ENCODE assay signal across 13 cellular contexts in genomic region chr12:5396541-5396940, GRCh38.
A peak's percentile ranks its signal among the peaks of the same experiment; 100 is the strongest.
DNase-seq lines count a peak whose midpoint lies in the region; ATAC-seq and TF ChIP-seq lines count a peak whose summit lies in the region.
"Had no signal": no experiment of that assay in that cellular context is flagged by ENCODE, and none has a peak within 500 bp of the region (broad histone marks: within the 10 kb centered on the region; RNA-seq: fewer than 3 reads in every experiment).

No MANE protein-coding gene starts in this region.

- no peak for TF ChIP-seq CTCF in HEK293 (tag by site-specific recombination; IDR thresholded peaks at IDR 0.05)

- no peaks in the 10 kb centered on the region for H3K36me3 ChIP-seq in HEK293 (ENCODE audit: control insufficient read depth in 2 of 2, insufficient read depth in 1 of 2, low read length in 2 of 2)
- H3K36me3 ChIP-seq: BE2C had no signal

- no peaks in the 10 kb centered on the region for H3K9me3 ChIP-seq in HEK293 (ENCODE audit: control insufficient read depth, insufficient read depth, low read depth, low read length)
- H3K9me3 ChIP-seq: A549, BE2C, Caco-2 had no signal

- no peak for ATAC-seq in HG03521 (IDR thresholded peaks at IDR 0.05; ENCODE audit: unreplicated experiment)
- ATAC-seq: A549 had no signal

- POLR2A ChIA-PET in HEK293 (lab: Yijun Ruan, JAX): no interaction called here

- DNase-seq in NCI-H2196 (lab: John Stamatoyannopoulos, UW; ENCODE audit: unreplicated experiment) (peak; percentile 1), NCI-H2196 treated with DMSO at 0.1 percent for 48 hours (lab: John Stamatoyannopoulos, UW; ENCODE audit: unreplicated experiment) (no peak), COR-L47 (lab: John Stamatoyannopoulos, UW) (peak; percentile 63), NCI-H69 (lab: John Stamatoyannopoulos, UW) (peak; percentile 78)
- DNase-seq: BE2C; Caco-2; CD4-positive, alpha-beta memory T cell; HCEC 1CT; IMR-90 had no signal

- no peak overlapping the region for H3K4me3 ChIP-seq in HEK293 (ENCODE audit: low read depth, low read length)
- H3K4me3 ChIP-seq: A549 had no signal

- CTCF ChIA-PET in HEK293 (lab: Yijun Ruan, JAX): interaction anchor here (0.6 to 1.2 kb wide), 2 partner anchors 32 to 234 kb away, joined by 3 read pairs; no protein-coding TSS in a partner anchor

- no peaks in the 10 kb centered on the region for H3K4me1 ChIP-seq in HEK293 (ENCODE audit: control insufficient read depth, insufficient read depth, low read length)
- H3K4me1 ChIP-seq: A549, BE2C had no signal

- H3K27ac ChIP-seq in HEK293 (ENCODE audit: extremely low read depth, low read depth, low read length): no peak overlapping the region
- H3K27ac ChIP-seq: A549, C4-2B had no signal

TF ChIP-seq in HEK293, 187 proteins besides CTCF, POLR2A, EP300 and RAD21:
- TF ChIP-seq ZBTB1 (tag by site-specific recombination; IDR thresholded peaks at IDR 0.05) (no peak), ZNF280D (tag by site-specific recombination; IDR thresholded peaks at IDR 0.05) (no peak), ATF2 (tag by site-specific recombination; IDR thresholded peaks at IDR 0.05; ENCODE audit: low read depth) (peak; percentile 56)
